ENCODE assay signal across 1 cellular context in genomic region chr5:148723143-148723542, GRCh38.
TF ChIP-seq lines count a peak whose summit lies in the region.

No MANE protein-coding gene starts in this region.

TF ChIP-seq in K562, 482 proteins besides CTCF, POLR2A, EP300 and RAD21 (continued from another document):
- TF ChIP-seq E2F8 (IDR thresholded peaks at IDR 0.05; ENCODE audit: low read depth, partially characterized antibody) = no peak
- TF ChIP-seq NFRKB (IDR thresholded peaks at IDR 0.05; ENCODE audit: low read depth) = no peak
